In the genomic region with DNA sequence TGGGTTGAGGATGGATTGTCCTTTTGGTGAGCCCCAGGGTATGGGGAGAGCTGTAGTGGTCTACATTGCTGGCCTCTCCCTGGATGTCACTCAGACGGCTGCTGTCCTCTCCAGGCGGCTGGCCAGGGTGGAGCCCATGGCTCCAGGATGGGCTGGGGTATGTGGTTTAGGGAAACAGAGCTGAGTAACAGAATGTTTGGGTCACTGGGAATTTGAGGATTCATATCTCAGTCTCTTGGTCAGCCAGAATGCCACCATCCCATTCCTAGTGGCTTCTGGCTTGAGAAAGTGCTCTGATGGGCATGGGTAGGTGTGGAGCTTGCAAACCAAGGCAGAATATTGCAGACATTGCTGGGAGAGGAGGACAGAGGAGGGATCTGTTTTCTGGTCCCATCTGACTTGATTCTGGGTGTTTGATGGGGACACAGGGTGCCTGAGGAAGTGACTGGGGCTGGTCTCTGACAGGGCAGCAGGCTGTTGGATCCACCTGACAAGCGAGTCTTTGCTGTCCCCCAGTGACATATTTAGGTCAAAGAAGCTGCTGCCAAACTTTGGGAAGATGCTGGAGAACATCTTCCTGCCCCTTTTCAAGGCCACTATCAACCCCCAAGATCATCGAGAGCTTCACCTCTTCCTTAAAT, we compare ENCODE assay signal across 26 cellular contexts. TPM values are rescaled to one million over a fixed set of nuclear protein-coding genes. Genes with fewer than 3 reads are reported as not detected.
A peak's percentile ranks its signal among the peaks of the same experiment; 100 is the strongest.
DNase-seq lines count a peak whose midpoint lies in the region; ATAC-seq and TF ChIP-seq lines count a peak whose summit lies in the region.
"Had no signal": no experiment of that assay in that cellular context is flagged by ENCODE, and none has a peak within 500 bp of the region (broad histone marks: within the 10 kb centered on the region; RNA-seq: fewer than 3 reads in every experiment).

No MANE protein-coding gene starts in this region.

- TF ChIP-seq EP300 in esophagus muscularis mucosa (IDR thresholded peaks at IDR 0.05), result no peak

- TF ChIP-seq POLR2A in IMR-90 (IDR thresholded peaks at IDR 0.05; ENCODE audit: low read depth, low read length) (no peak), esophagus muscularis mucosa (IDR thresholded peaks at IDR 0.05; ENCODE audit: low read depth) (no peak)

- no peak overlapping the region for H2AFZ ChIP-seq in IMR-90 (replicated peaks; ENCODE audit: low read length, poor library complexity)
- H2AFZ ChIP-seq: GM23248 had no signal

- 0 out of 2 replicates have a peak, but pooled peaks cover under 1% of the 10 kb centered on the region for H4K20me1 ChIP-seq in IMR-90 (ENCODE audit: insufficient read depth, low read length)

- H2BK5ac ChIP-seq in IMR-90 (ENCODE audit: low read depth, low read length, poor library complexity, severe bottlenecking), result no peak overlapping the region

- BruUV-seq in IMR-90 (replicated peaks; lab: Mats Ljungman, UMichigan), result no TSS peak

- H3K27me3 Mint-ChIP-seq in activated T-cell treated with anti-CD3 and anti-CD28 coated beads, Interleukin-2, amount 50 U/mL, for 24 hours, result no peaks in the 10 kb centered on the region
- peaks cover 4% of the 10 kb centered on the region for H3K27me3 Mint-ChIP-seq in glutamatergic neuron (ENCODE audit: unreplicated experiment)
- H3K27me3 Mint-ChIP-seq: activated naive CD8-positive, alpha-beta T cell; CD4-positive, alpha-beta T cell; IgD-negative memory B cell; naive thymus-derived CD8-positive, alpha-beta T cell had no signal

- H3K23ac ChIP-seq in IMR-90 (ENCODE audit: low read depth, low read length), result no peak overlapping the region

- H3K4me3 Mint-ChIP-seq in activated T-cell treated with anti-CD3 and anti-CD28 coated beads, Interleukin-2, amount 50 U/mL, for 24 hours, result no peak overlapping the region
- no peak overlapping the region for H3K4me3 Mint-ChIP-seq in stimulated activated effector memory CD8-positive, alpha-beta T cell treated with anti-CD3 and anti-CD28 coated beads, Interleukin-12 subunit alpha, Interleukin-12 subunit beta, amount 100 ng/mL, for 72 hours
- no peak overlapping the region for H3K4me3 Mint-ChIP-seq in glutamatergic neuron (ENCODE audit: unreplicated experiment)
- H3K4me3 Mint-ChIP-seq: activated naive CD8-positive, alpha-beta T cell; CD4-positive, alpha-beta T cell; IgD-negative memory B cell; naive thymus-derived CD8-positive, alpha-beta T cell; T-helper 2 cell treated with Interferon-gamma antibody and Interleukin-4, amounts not matched to agents 5 μg/mL and 100 μg/mL, for 36 hours had no signal

- peaks cover 67% of the 10 kb centered on the region for H3K36me3 ChIP-seq in IMR-90 (ENCODE audit: control insufficient read depth, insufficient read depth, low read length)
- peaks cover 0 to 51% (median 21%) of the 10 kb centered on the region in 4 donors for H3K36me3 ChIP-seq in esophagus muscularis mucosa
- H3K36me3 ChIP-seq: cardiac muscle cell had no signal

- peak; percentile 9 for DNase-seq in activated T-cell treated with anti-CD3 and anti-CD28 coated beads, Interleukin-2, amount 50 U/mL, for 24 hours
- DNase-seq in activated T-cell treated with anti-CD3 and anti-CD28 coated beads for 4 hours (no peak), IMR-90 (no peak), esophagus muscularis mucosa (ENCODE audit: extremely low spot score) (peak; percentile 47), DMS53 treated with DMSO at 0.1 percent for 48 hours (lab: John Stamatoyannopoulos, UW; ENCODE audit: unreplicated experiment) (no peak), amygdala (lab: John Stamatoyannopoulos, UW) (no peak), glutamatergic neuron (no peak)
- no peak for DNase-seq in stimulated activated effector memory CD8-positive, alpha-beta T cell treated with anti-CD3 and anti-CD28 coated beads, Interleukin-12 subunit alpha, Interleukin-12 subunit beta, amount 100 ng/mL, for 72 hours (ENCODE audit: low spot score in 2 of 2)
- DNase-seq: activated CD4-positive, alpha-beta T cell treated with anti-CD3 and anti-CD28 coated beads for 4 hours; CD4-positive, alpha-beta T cell; effector CD8-positive, alpha-beta T cell; GM23248; left lung; naive thymus-derived CD8-positive, alpha-beta T cell; NCI-H446 treated with DMSO at 0.1 percent for 48 hours; NCI-H774; occipital lobe; SIG-M5; stimulated activated CD4-positive, alpha-beta T cell treated with anti-CD3 and anti-CD28 coated beads, Interleukin-15, amount 100 ng/mL, for 24 hours; stimulated activated naive CD4-positive, alpha-beta T cell; testis had no signal

- H3K9me3 ChIP-seq in IMR-90 (ENCODE audit: control insufficient read depth, insufficient read depth, low read length), result no peaks in the 10 kb centered on the region
- H3K9me3 ChIP-seq in esophagus muscularis mucosa, result no peaks in the 10 kb centered on the region
- H3K9me3 ChIP-seq: left lung, prostate gland, testis had no signal

- dilution Hi-C loops in IMR-90 (cut with HindIII; ENCODE audit: low sequenced_read_pairs, unreplicated experiment), result no loop called here

- no peak overlapping the region for H2BK15ac ChIP-seq in IMR-90 (ENCODE audit: low read depth, low read length)

- H3K9me1 ChIP-seq in IMR-90 (ENCODE audit: insufficient read depth, low read length), result peaks cover 39% of the 10 kb centered on the region

- H4K8ac ChIP-seq in IMR-90 (ENCODE audit: low read depth in 2 of 2, low read length in 2 of 2), result no peak overlapping the region

- no peak overlapping the region for H3K18ac ChIP-seq in IMR-90 (ENCODE audit: low read depth, low read length)

- WGBS in IMR-90 (ENCODE audit: extremely low coverage in 2 of 2, insufficient read length in 1 of 2), 2 experiments, result 100% methylated on average over 1 of the region's 4 CpGs; no CpG with 5 or more reads in 1 of the 2 experiments
- 92% methylated on average over 3 of the region's 4 CpGs for WGBS in esophagus muscularis mucosa

- H3K79me1 ChIP-seq in IMR-90 (ENCODE audit: low read depth in 1 of 2, low read length in 2 of 2), result peaks cover 18 to 37% of the 10 kb centered on the region in 2 experiments

- H3K4me2 ChIP-seq in IMR-90 (ENCODE audit: low read depth, low read length), result no peak overlapping the region

- no peaks in the 10 kb centered on the region for H3K9me3 Mint-ChIP-seq in activated T-cell treated with anti-CD3 and anti-CD28 coated beads, Interleukin-2, amount 50 U/mL, for 24 hours
- H3K9me3 Mint-ChIP-seq in stimulated activated effector memory CD8-positive, alpha-beta T cell treated with anti-CD3 and anti-CD28 coated beads, Interleukin-12 subunit alpha, Interleukin-12 subunit beta, amount 100 ng/mL, for 72 hours, result no peaks in the 10 kb centered on the region
- H3K9me3 Mint-ChIP-seq in glutamatergic neuron (ENCODE audit: unreplicated experiment), result no peaks in the 10 kb centered on the region
- H3K9me3 Mint-ChIP-seq: CD4-positive, alpha-beta T cell; IgD-negative memory B cell; naive thymus-derived CD8-positive, alpha-beta T cell; T-helper 2 cell treated with Interferon-gamma antibody and Interleukin-4, amounts not matched to agents 5 μg/mL and 100 μg/mL, for 36 hours had no signal

- H2BK20ac ChIP-seq in IMR-90 (ENCODE audit: low read depth, low read length), result no peak overlapping the region

- in situ Hi-C loops in IMR-90 (cut with MboI; ENCODE audit: low sequenced_read_pairs), result no loop called here

- POLR2A ChIA-PET in IMR-90 (lab: Charles Lee; ENCODE audit: unreplicated experiment), result no interaction called here

- no peak overlapping the region for H2BK120ac ChIP-seq in IMR-90 (ENCODE audit: low read depth, low read length)

- peaks cover 7% of the 10 kb centered on the region for H3K4me1 ChIP-seq in IMR-90 (ENCODE audit: control insufficient read depth, insufficient read depth, low read length)
- peaks cover 0 to 10% (median under 1%) of the 10 kb centered on the region in 4 donors for H3K4me1 ChIP-seq in esophagus muscularis mucosa
- H3K4me1 ChIP-seq: prostate gland, testis had no signal

- no peaks in the 10 kb centered on the region for H3K27me3 ChIP-seq in IMR-90 (ENCODE audit: control insufficient read depth, insufficient read depth, low read length)
- H3K27me3 ChIP-seq in esophagus muscularis mucosa, result no peaks in the 10 kb centered on the region
- H3K27me3 ChIP-seq: cardiac muscle cell, left lung, testis had no signal

- TF ChIP-seq RAD21 in IMR-90 (IDR thresholded peaks at IDR 0.05; ENCODE audit: low read length), result no peak

- no peak overlapping the region for H4K91ac ChIP-seq in IMR-90 (ENCODE audit: insufficient read depth, low read depth, low read length)

- no peak overlapping the region for H3K4me3 ChIP-seq in IMR-90 (ENCODE audit: insufficient read depth, low read depth, low read length)
- no peak overlapping the region for H3K4me3 ChIP-seq in esophagus muscularis mucosa
- H3K4me3 ChIP-seq: cardiac muscle cell, GM23248, left lung, prostate gland, testis had no signal

- no peak overlapping the region for H3K56ac ChIP-seq in IMR-90 (ENCODE audit: extremely low read depth, insufficient read depth, low read length)

- no peaks in the 10 kb centered on the region for H3K4me1 Mint-ChIP-seq in activated T-cell treated with anti-CD3 and anti-CD28 coated beads, Interleukin-2, amount 50 U/mL, for 24 hours (ENCODE audit: low read depth)
- no peaks in the 10 kb centered on the region for H3K4me1 Mint-ChIP-seq in stimulated activated effector memory CD8-positive, alpha-beta T cell treated with anti-CD3 and anti-CD28 coated beads, Interleukin-12 subunit alpha, Interleukin-12 subunit beta, amount 100 ng/mL, for 72 hours
- H3K4me1 Mint-ChIP-seq in glutamatergic neuron (ENCODE audit: low read depth, unreplicated experiment), result no peaks in the 10 kb centered on the region

- intact Hi-C loops in IMR-90 (cut with micrococcal nuclease) (no loop called here), esophagus muscularis mucosa (cut with DNase I) (no loop called here)

- H3K4ac ChIP-seq in IMR-90 (ENCODE audit: low read depth, low read length), result no peak overlapping the region

- peak overlapping the region; percentile 29 for H3K27ac Mint-ChIP-seq in activated T-cell treated with anti-CD3 and anti-CD28 coated beads, Interleukin-2, amount 50 U/mL, for 24 hours
- H3K27ac Mint-ChIP-seq in stimulated activated effector memory CD8-positive, alpha-beta T cell treated with anti-CD3 and anti-CD28 coated beads, Interleukin-12 subunit alpha, Interleukin-12 subunit beta, amount 100 ng/mL, for 72 hours, result peak overlapping the region; percentile 69
- no peak overlapping the region for H3K27ac Mint-ChIP-seq in glutamatergic neuron (ENCODE audit: unreplicated experiment)
- H3K27ac Mint-ChIP-seq: activated naive CD8-positive, alpha-beta T cell; CD4-positive, alpha-beta T cell; IgD-negative memory B cell; T-helper 2 cell treated with Interferon-gamma antibody and Interleukin-4, amounts not matched to agents 5 μg/mL and 100 μg/mL, for 36 hours had no signal

- peaks cover 87% of the 10 kb centered on the region for H3K36me3 Mint-ChIP-seq in activated T-cell treated with anti-CD3 and anti-CD28 coated beads, Interleukin-2, amount 50 U/mL, for 24 hours (ENCODE audit: low read depth)
- H3K36me3 Mint-ChIP-seq in stimulated activated effector memory CD8-positive, alpha-beta T cell treated with anti-CD3 and anti-CD28 coated beads, Interleukin-12 subunit alpha, Interleukin-12 subunit beta, amount 100 ng/mL, for 72 hours, result peaks cover 87% of the 10 kb centered on the region
- H3K36me3 Mint-ChIP-seq in glutamatergic neuron (ENCODE audit: unreplicated experiment), result peaks cover 12% of the 10 kb centered on the region

- H4K5ac ChIP-seq in IMR-90 (ENCODE audit: low read depth, low read length), result no peak overlapping the region

- ATAC-seq in IMR-90 (ENCODE audit: low read depth), result no peak
- ATAC-seq in stimulated activated effector memory CD8-positive, alpha-beta T cell treated with anti-CD3 and anti-CD28 coated beads, Interleukin-12 subunit alpha, Interleukin-12 subunit beta, amount 100 ng/mL, for 72 hours, result no peak
- ATAC-seq: left lung; naive thymus-derived CD8-positive, alpha-beta T cell had no signal

- peak overlapping the region; percentile 25 for H2AK9ac ChIP-seq in IMR-90 (replicated peaks; ENCODE audit: low read depth, low read length, poor library complexity)

- H3K14ac ChIP-seq in IMR-90 (replicated peaks; ENCODE audit: low read depth, low read length), result no peak overlapping the region

- CTCF ChIA-PET in IMR-90 (lab: Yijun Ruan, JAX), result no interaction called here

- H2AK5ac ChIP-seq in IMR-90 (ENCODE audit: low read depth, low read length), result 0 out of 2 replicates have a peak overlapping the region, but pooled peaks have one; percentile 1

- TF ChIP-seq CTCF in IMR-90 (conservative IDR thresholded peaks at IDR 0.05; ENCODE audit: low read depth, low read length) (no peak), esophagus muscularis mucosa (IDR thresholded peaks at IDR 0.05) (no peak), glutamatergic neuron (IDR thresholded peaks at IDR 0.05; ENCODE audit: partially characterized antibody, unreplicated experiment) (no peak)

- H3K9ac ChIP-seq in IMR-90 (ENCODE audit: low read depth, low read length), result no peak overlapping the region
- H3K9ac ChIP-seq: GM23248 had no signal

- no peak overlapping the region for H3K27ac ChIP-seq in IMR-90 (ENCODE audit: insufficient read depth, low read length)
- no peak overlapping the region for H3K27ac ChIP-seq in esophagus muscularis mucosa (replicated peaks in 1 of 4)
- H3K27ac ChIP-seq: cardiac muscle cell, GM23248, prostate gland, testis had no signal

RNA-seq across cellular contexts. Expression of a gene that starts 41.4 kb away (rescaled TPM):
- total RNA-seq in IMR-90 (2012; rRNA removed), result 8.1 and 8.6 TPM in 2 replicates
- 10.8 and 12.1 TPM in 2 replicates for polyA plus RNA-seq in IMR-90 (2012; rRNA removed)
- polyA plus RNA-seq in IMR-90 (2012; cell fraction: cytosol; rRNA removed), result 7.4 and 13.3 TPM in 2 replicates
- 19.2 and 26.6 TPM in 2 replicates for polyA plus RNA-seq in IMR-90 (2012; cell fraction: nucleus; rRNA removed; ENCODE audit: low replicate concordance)
- total RNA-seq in esophagus muscularis mucosa, result 1 to 10 TPM; 3.8 to 7.5 (median 5.1) TPM
- total RNA-seq in glutamatergic neuron (ENCODE audit: unreplicated experiment), result 0.44 TPM

RNA-seq across cellular contexts. Expression of a gene that starts 44.6 kb away (rescaled TPM):
- total RNA-seq in IMR-90 (2012; rRNA removed), result 18.6 and 34.2 TPM in 2 replicates
- polyA plus RNA-seq in IMR-90 (2012; rRNA removed), result 10.6 and 13.8 TPM in 2 replicates
- polyA plus RNA-seq in IMR-90 (2012; cell fraction: cytosol; rRNA removed), result 2.1 and 3.4 TPM in 2 replicates
- 0.53 and 6.1 TPM in 2 replicates for polyA plus RNA-seq in IMR-90 (2012; cell fraction: nucleus; rRNA removed; ENCODE audit: low replicate concordance)
- 10 to 100 TPM; 24.1 to 39.3 (median 34.9) TPM for total RNA-seq in esophagus muscularis mucosa
- total RNA-seq in glutamatergic neuron (ENCODE audit: unreplicated experiment), result 14.2 TPM

Comparison
In these comparisons a context has a peak if more than half of its experiments do, and no peak if none do; other contexts are left out.
1. DNase-seq: peak in activated T-cell treated with anti-CD3 and anti-CD28 coated beads, Interleukin-2, amount 50 U/mL, for 24 hours (single experiment) and esophagus muscularis mucosa (single experiment); none in activated T-cell treated with anti-CD3 and anti-CD28 coated beads for 4 hours (single experiment), IMR-90 (single experiment), stimulated activated effector memory CD8-positive, alpha-beta T cell treated with anti-CD3 and anti-CD28 coated beads, Interleukin-12 subunit alpha, Interleukin-12 subunit beta, amount 100 ng/mL, for 72 hours (0 of 2), DMS53 treated with DMSO at 0.1 percent for 48 hours (single experiment), amygdala (0 of 56) and glutamatergic neuron (single experiment).